In genomic region chr5:172866802-172867748, GRCh38 we compare ENCODE assay signal across 13 cellular contexts. TPM values are rescaled to one million over a fixed set of nuclear protein-coding genes. Genes with fewer than 3 reads are reported as not detected.
DNase-seq lines count a peak whose midpoint lies in the region; ATAC-seq and TF ChIP-seq lines count a peak whose summit lies in the region.
"Had no signal": no experiment of that assay in that cellular context is flagged by ENCODE, and none has a peak within 500 bp of the region (broad histone marks: within the 10 kb centered on the region; RNA-seq: fewer than 3 reads in every experiment).

No MANE protein-coding gene starts in this region.

- no peaks in the 10 kb centered on the region for H3K36me3 ChIP-seq in adipocyte (ENCODE audit: control insufficient read depth, insufficient read depth, low read length, severe bottlenecking)
- peaks cover 38% of the 10 kb centered on the region for H3K36me3 ChIP-seq in MG63

- H3K4me1 ChIP-seq in adipocyte (ENCODE audit: control insufficient read depth, insufficient read depth, low read length) (peaks cover 86% of the 10 kb centered on the region), right cardiac atrium (ENCODE audit: control insufficient read depth, insufficient read depth, low read length) (peaks cover 38% of the 10 kb centered on the region)

- peak; percentile 63 to 79 for ATAC-seq in right cardiac atrium
- ATAC-seq in HG03045 (IDR thresholded peaks at IDR 0.05; ENCODE audit: unreplicated experiment), result no peak

- H3K27me3 ChIP-seq in adipocyte (replicated peaks; ENCODE audit: control insufficient read depth, insufficient read depth, low read length), result no peaks in the 10 kb centered on the region
- H3K27me3 ChIP-seq in right cardiac atrium (ENCODE audit: control insufficient read depth, insufficient read depth), result no peaks in the 10 kb centered on the region
- H3K27me3 ChIP-seq in MG63, result no peaks in the 10 kb centered on the region

- intact Hi-C loops in right cardiac atrium (cut with DNase I) (no loop called here), posterior vena cava (cut with DNase I) (loop anchor here in 1 of 2 donors (5.0 kb wide), 1 partner anchor 150 kb away; no protein-coding TSS in a partner anchor)

- WGBS in right cardiac atrium, result 41% methylated on average over 9 of the region's 9 CpGs

- H3K9ac ChIP-seq in adipocyte (ENCODE audit: low read length), result peak overlapping the region; percentile 83
- H3K9ac ChIP-seq: parathyroid adenoma had no signal

- H3K27ac ChIP-seq in right cardiac atrium (ENCODE audit: low read length), result peak overlapping the region; percentile 84
- H3K27ac ChIP-seq: parathyroid adenoma had no signal

- DNase-seq in Ammon's horn (ENCODE audit: low spot score) (peak; percentile 56), adipocyte (ENCODE audit: low read depth) (no peak), right cardiac atrium (peak; percentile 86 to 94 (median 91)), posterior vena cava (ENCODE audit: low spot score) (peak; percentile 93), NCI-H526 treated with DMSO at 0.1 percent for 48 hours (lab: John Stamatoyannopoulos, UW) (no peak), GM10266 (ENCODE audit: extremely low spot score) (no peak), MG63 (no peak)
- DNase-seq: activated CD4-positive, CD25-positive, alpha-beta regulatory T cell treated with anti-CD3 and anti-CD28 coated beads, Interleukin-2, amount 50 U/mL, for 72 hours; activated effector memory CD4-positive, alpha-beta T cell treated with Interleukin-2 at 50 U/mL for 16 hours; NCI-H2029; SIG-M5 had no signal

- H3K9me3 ChIP-seq in adipocyte (ENCODE audit: control insufficient read depth, low read length), result no peaks in the 10 kb centered on the region
- no peaks in the 10 kb centered on the region for H3K9me3 ChIP-seq in right cardiac atrium (ENCODE audit: control insufficient read depth, low read length)
- H3K9me3 ChIP-seq in MG63, result no peaks in the 10 kb centered on the region

- TF ChIP-seq CTCF in GM10266 (IDR thresholded peaks at IDR 0.05; ENCODE audit: control insufficient read depth, insufficient read depth, low read depth, missing control alignments), result no peak

- peak overlapping the region; percentile 29 for H3K4me3 ChIP-seq in adipocyte (ENCODE audit: low read length)
- H3K4me3 ChIP-seq in right cardiac atrium (ENCODE audit: low read length), result no peak overlapping the region
- H3K4me3 ChIP-seq in MG63, result no peak overlapping the region

RNA-seq across cellular contexts. Expression of gene ERGIC1, which starts 33.0 kb away (rescaled TPM):
- total RNA-seq in right cardiac atrium (10 to 100 TPM; 75.7 to 96.8 (median 86.9) TPM), posterior vena cava (100 to 1,000 TPM; 140 to 169 TPM)
- 73.1 TPM for polyA plus RNA-seq in right cardiac atrium
- 65.6 and 98.8 TPM in 2 replicates for total RNA-seq in MG63 (2014; rRNA removed; shearing (Covaris generic); ENCODE audit: low replicate concordance)

Comparison
In these comparisons a context has a peak if more than half of its experiments do, and no peak if none do; other contexts are left out.
1. DNase-seq: peak in Ammon's horn (single experiment), right cardiac atrium (3 of 3) and posterior vena cava (single experiment); none in adipocyte (single experiment), NCI-H526 treated with DMSO at 0.1 percent for 48 hours (single experiment), GM10266 (single experiment) and MG63 (single experiment).